ENCODE assay signal across 1 cellular context in genomic region chr6:27056615-27057014, GRCh38.
TF ChIP-seq lines count a peak whose summit lies in the region.

No MANE protein-coding gene starts in this region.

TF ChIP-seq in K562, 482 proteins besides CTCF, POLR2A, EP300 and RAD21 (continued from another document):
- TF ChIP-seq THAP7 (CRISPR knock-in tag; IDR thresholded peaks at IDR 0.05): no peak
- peak; percentile 51; the same call in 1 of the 2 replicates for TF ChIP-seq TOE1 (IDR thresholded peaks at IDR 0.05; ENCODE audit: borderline replicate concordance)
- no peak for TF ChIP-seq TOE1 (CRISPR knock-in tag; IDR thresholded peaks at IDR 0.05; ENCODE audit: borderline replicate concordance, low read depth)
